1 cellular context compared by ENCODE assay signal in genomic region chr12:112381898-112382796, GRCh38.
A peak's percentile ranks its signal among the peaks of the same experiment; 100 is the strongest.
TF ChIP-seq lines count a peak whose summit lies in the region.

TSS of gene HECTD4 (minus strand) at chr12:112382431. CDS start at chr12:112382128, 303 bp downstream.

TF ChIP-seq in WTC11, 78 proteins besides CTCF, POLR2A, EP300 and RAD21 (continued from another document):
- TF ChIP-seq FOXP4 (CRISPR knock-in tag; IDR thresholded peaks at IDR 0.05) = no peak
- TF ChIP-seq NR1H2 (CRISPR knock-in tag; IDR thresholded peaks at IDR 0.05) = no peak
- TF ChIP-seq EMX1 (CRISPR knock-in tag; IDR thresholded peaks at IDR 0.05) = no peak
- no peak for TF ChIP-seq ZBTB43 (CRISPR knock-in tag; IDR thresholded peaks at IDR 0.05)
- no peak for TF ChIP-seq NFE2L1 (CRISPR knock-in tag; IDR thresholded peaks at IDR 0.05)
- TF ChIP-seq ZNF281 (CRISPR knock-in tag; IDR thresholded peaks at IDR 0.05) = 0 out of 2 replicates have a peak, but pooled peaks have one; percentile 29
- no peak for TF ChIP-seq ERG (CRISPR knock-in tag; IDR thresholded peaks at IDR 0.05)
- TF ChIP-seq KAT7 (CRISPR knock-in tag; IDR thresholded peaks at IDR 0.05; ENCODE audit: borderline replicate concordance) = no peak
- no peak for TF ChIP-seq MXD4 (CRISPR knock-in tag; IDR thresholded peaks at IDR 0.05; ENCODE audit: borderline replicate concordance)
- no peak for TF ChIP-seq ZNF425 (CRISPR knock-in tag; conservative IDR thresholded peaks at IDR 0.05)
- peak; percentile 53; the same call in 1 of the 2 replicates for TF ChIP-seq TP53 (CRISPR knock-in tag; IDR thresholded peaks at IDR 0.05)
- no peak for TF ChIP-seq E2F4 (CRISPR knock-in tag; IDR thresholded peaks at IDR 0.05; ENCODE audit: borderline replicate concordance, low read depth)
- no peak for TF ChIP-seq ZNF219 (CRISPR knock-in tag; IDR thresholded peaks at IDR 0.05; ENCODE audit: borderline replicate concordance)
- TF ChIP-seq JUN (CRISPR knock-in tag; IDR thresholded peaks at IDR 0.05) = no peak
- TF ChIP-seq ESRRA (CRISPR knock-in tag; IDR thresholded peaks at IDR 0.05; ENCODE audit: borderline replicate concordance) = no peak
- TF ChIP-seq IRF2 (CRISPR knock-in tag; IDR thresholded peaks at IDR 0.05; ENCODE audit: borderline replicate concordance, low read depth) = no peak
- TF ChIP-seq AFF4 (CRISPR knock-in tag; IDR thresholded peaks at IDR 0.05; ENCODE audit: borderline replicate concordance) = no peak
- no peak for TF ChIP-seq OVOL2 (CRISPR knock-in tag; IDR thresholded peaks at IDR 0.05; ENCODE audit: borderline replicate concordance)
- TF ChIP-seq USF1 (CRISPR knock-in tag; IDR thresholded peaks at IDR 0.05) = no peak
- TF ChIP-seq HMGXB4 (CRISPR knock-in tag; IDR thresholded peaks at IDR 0.05) = 0 out of 2 replicates have a peak, but pooled peaks have one; percentile 18
- TF ChIP-seq GTF2I (CRISPR knock-in tag; conservative IDR thresholded peaks at IDR 0.05) = no peak; the same call in 1 of the 2 replicates
- TF ChIP-seq RELA (CRISPR knock-in tag; IDR thresholded peaks at IDR 0.05; ENCODE audit: borderline replicate concordance) = no peak
- peak; percentile 75; the same call in 1 of the 2 replicates for TF ChIP-seq FOXK1 (CRISPR knock-in tag; IDR thresholded peaks at IDR 0.05)
- TF ChIP-seq AR (CRISPR knock-in tag; IDR thresholded peaks at IDR 0.05) = no peak
- TF ChIP-seq ZNF423 (CRISPR knock-in tag; IDR thresholded peaks at IDR 0.05) = no peak
